13 cellular contexts compared by ENCODE assay signal in genomic region chr17:888998-889401, GRCh38.
DNase-seq lines count a peak whose midpoint lies in the region; ATAC-seq and TF ChIP-seq lines count a peak whose summit lies in the region.
"Had no signal": no experiment of that assay in that cellular context is flagged by ENCODE, and none has a peak within 500 bp of the region (broad histone marks: within the 10 kb centered on the region; RNA-seq: fewer than 3 reads in every experiment).

No MANE protein-coding gene starts in this region.

- H3K27me3 ChIP-seq in prostate gland (replicated peaks; ENCODE audit: insufficient read depth), result no peaks in the 10 kb centered on the region

- no peaks in the 10 kb centered on the region for H3K36me3 Mint-ChIP-seq in activated naive CD4-positive, alpha-beta T cell treated with anti-CD3 and anti-CD28 coated beads, Interleukin-2, amount 50 U/mL, for 72 hours
- no peaks in the 10 kb centered on the region for H3K36me3 Mint-ChIP-seq in activated T-cell treated with anti-CD3 and anti-CD28 coated beads, Interleukin-2, amount 50 U/mL, for 72 hours (ENCODE audit: insufficient read depth in 2 of 2)
- H3K36me3 Mint-ChIP-seq in stimulated activated memory B cell treated with anti-CD40 and anti-IgM and Interleukin-4, amounts not matched to agents 10 μg/mL and 1 μg/mL and 100 μg/mL, for 72 hours, result no peaks in the 10 kb centered on the region
- H3K36me3 Mint-ChIP-seq: stimulated activated naive B cell treated with anti-CD40 and anti-IgM and Interleukin-4, amounts not matched to agents 10 μg/mL and 1 μg/mL and 100 μg/mL, for 72 hours had no signal

- H3K4me1 ChIP-seq in prostate gland (replicated peaks), result peaks cover 9% of the 10 kb centered on the region

- H3K4me3 Mint-ChIP-seq in activated T-cell treated with anti-CD3 and anti-CD28 coated beads, Interleukin-2, amount 50 U/mL, for 72 hours, result no peak overlapping the region
- no peak overlapping the region for H3K4me3 Mint-ChIP-seq in stimulated activated memory B cell treated with anti-CD40 and anti-IgM and Interleukin-4, amounts not matched to agents 10 μg/mL and 1 μg/mL and 100 μg/mL, for 72 hours
- H3K4me3 Mint-ChIP-seq: stimulated activated naive B cell treated with anti-CD40 and anti-IgM and Interleukin-4, amounts not matched to agents 10 μg/mL and 1 μg/mL and 100 μg/mL, for 72 hours had no signal

- no peak overlapping the region for H3K4me3 ChIP-seq in prostate gland

- H3K27ac ChIP-seq in prostate gland, result no peak overlapping the region

- peak in 1 of 2 donors; percentile 13 for DNase-seq in activated naive CD4-positive, alpha-beta T cell treated with anti-CD3 and anti-CD28 coated beads, Interleukin-2, amount 50 U/mL, for 72 hours (ENCODE audit: low spot score in 2 of 2)
- DNase-seq in activated naive CD4-positive, alpha-beta T cell treated with anti-CD3 and anti-CD28 coated beads, Interleukin-2, amount 50 U/mL, for 16 hours, result no peak
- DNase-seq in NCI-H2107 (lab: John Stamatoyannopoulos, UW) (peak; percentile 63), prostate gland (ENCODE audit: low spot score) (no peak)
- peak; percentile 11 to 20 for DNase-seq in activated T-cell treated with anti-CD3 and anti-CD28 coated beads, Interleukin-2, amount 50 U/mL, for 72 hours
- peak; percentile 36 for DNase-seq in stimulated activated CD8-positive, alpha-beta memory T cell treated with anti-CD3 and anti-CD28 coated beads, Interleukin-4, amount 100 ng/mL, for 48 hours
- DNase-seq: AML-193; aorta; EL; H7; stimulated activated naive B cell treated with anti-CD40 and anti-IgM and Interleukin-4, amounts not matched to agents 10 μg/mL and 1 μg/mL and 100 μg/mL, for 72 hours had no signal

- peak; percentile 51 to 95 for ATAC-seq in activated naive CD4-positive, alpha-beta T cell treated with anti-CD3 and anti-CD28 coated beads, Interleukin-2, amount 50 U/mL, for 72 hours
- ATAC-seq in activated T-cell treated with anti-CD3 and anti-CD28 coated beads, Interleukin-2, amount 50 U/mL, for 72 hours (replicated peaks in 1 of 2), result peak; percentile 84 to 85
- no peak for ATAC-seq in GM18858 (IDR thresholded peaks at IDR 0.05; ENCODE audit: unreplicated experiment)
- ATAC-seq in stimulated activated memory B cell treated with anti-CD40 and anti-IgM and Interleukin-4, amounts not matched to agents 10 μg/mL and 1 μg/mL and 100 μg/mL, for 72 hours, result no peak
- ATAC-seq: stimulated activated naive B cell treated with anti-CD40 and anti-IgM and Interleukin-4, amounts not matched to agents 10 μg/mL and 1 μg/mL and 100 μg/mL, for 72 hours had no signal

- TF ChIP-seq POLR2A in prostate gland (IDR thresholded peaks at IDR 0.05), result no peak

- 82% methylated on average over 8 of the region's 9 CpGs for WGBS in prostate gland

- intact Hi-C loops in prostate gland (cut with DNase I), result no loop called here

- H3K27me3 Mint-ChIP-seq in activated T-cell treated with anti-CD3 and anti-CD28 coated beads, Interleukin-2, amount 50 U/mL, for 72 hours (ENCODE audit: low read depth), result peaks cover 29% of the 10 kb centered on the region
- peaks cover 37% of the 10 kb centered on the region for H3K27me3 Mint-ChIP-seq in stimulated activated memory B cell treated with anti-CD40 and anti-IgM and Interleukin-4, amounts not matched to agents 10 μg/mL and 1 μg/mL and 100 μg/mL, for 72 hours

- no peaks in the 10 kb centered on the region for H3K9me3 Mint-ChIP-seq in activated naive CD4-positive, alpha-beta T cell treated with anti-CD3 and anti-CD28 coated beads, Interleukin-2, amount 50 U/mL, for 72 hours
- H3K9me3 Mint-ChIP-seq in activated T-cell treated with anti-CD3 and anti-CD28 coated beads, Interleukin-2, amount 50 U/mL, for 72 hours, result no peaks in the 10 kb centered on the region
- no peaks in the 10 kb centered on the region for H3K9me3 Mint-ChIP-seq in stimulated activated memory B cell treated with anti-CD40 and anti-IgM and Interleukin-4, amounts not matched to agents 10 μg/mL and 1 μg/mL and 100 μg/mL, for 72 hours
- H3K9me3 Mint-ChIP-seq: stimulated activated naive B cell treated with anti-CD40 and anti-IgM and Interleukin-4, amounts not matched to agents 10 μg/mL and 1 μg/mL and 100 μg/mL, for 72 hours had no signal

- H3K4me1 Mint-ChIP-seq in activated T-cell treated with anti-CD3 and anti-CD28 coated beads, Interleukin-2, amount 50 U/mL, for 72 hours (ENCODE audit: low read depth), result peaks cover 10% of the 10 kb centered on the region
- no peaks in the 10 kb centered on the region for H3K4me1 Mint-ChIP-seq in stimulated activated memory B cell treated with anti-CD40 and anti-IgM and Interleukin-4, amounts not matched to agents 10 μg/mL and 1 μg/mL and 100 μg/mL, for 72 hours
- H3K4me1 Mint-ChIP-seq: stimulated activated naive B cell treated with anti-CD40 and anti-IgM and Interleukin-4, amounts not matched to agents 10 μg/mL and 1 μg/mL and 100 μg/mL, for 72 hours had no signal

- H3K27ac Mint-ChIP-seq in activated naive CD4-positive, alpha-beta T cell treated with anti-CD3 and anti-CD28 coated beads, Interleukin-2, amount 50 U/mL, for 72 hours, result no peak overlapping the region
- no peak overlapping the region for H3K27ac Mint-ChIP-seq in activated T-cell treated with anti-CD3 and anti-CD28 coated beads, Interleukin-2, amount 50 U/mL, for 72 hours
- H3K27ac Mint-ChIP-seq in stimulated activated memory B cell treated with anti-CD40 and anti-IgM and Interleukin-4, amounts not matched to agents 10 μg/mL and 1 μg/mL and 100 μg/mL, for 72 hours, result no peak overlapping the region
- H3K27ac Mint-ChIP-seq: stimulated activated naive B cell treated with anti-CD40 and anti-IgM and Interleukin-4, amounts not matched to agents 10 μg/mL and 1 μg/mL and 100 μg/mL, for 72 hours had no signal

- TF ChIP-seq CTCF in prostate gland (IDR thresholded peaks at IDR 0.05), result no peak

- H3K36me3 ChIP-seq in prostate gland, result no peaks in the 10 kb centered on the region

- H3K9me3 ChIP-seq in prostate gland, result no peaks in the 10 kb centered on the region

Comparison
In these comparisons a context has a peak if more than half of its experiments do, and no peak if none do; other contexts are left out.
1. ATAC-seq: peak in activated naive CD4-positive, alpha-beta T cell treated with anti-CD3 and anti-CD28 coated beads, Interleukin-2, amount 50 U/mL, for 72 hours (2 of 2) and activated T-cell treated with anti-CD3 and anti-CD28 coated beads, Interleukin-2, amount 50 U/mL, for 72 hours (2 of 2); none in GM18858 (single experiment) and stimulated activated memory B cell treated with anti-CD40 and anti-IgM and Interleukin-4, amounts not matched to agents 10 μg/mL and 1 μg/mL and 100 μg/mL, for 72 hours (single experiment).
2. DNase-seq: peak in NCI-H2107 (single experiment), activated T-cell treated with anti-CD3 and anti-CD28 coated beads, Interleukin-2, amount 50 U/mL, for 72 hours (2 of 2) and stimulated activated CD8-positive, alpha-beta memory T cell treated with anti-CD3 and anti-CD28 coated beads, Interleukin-4, amount 100 ng/mL, for 48 hours (single experiment); none in activated naive CD4-positive, alpha-beta T cell treated with anti-CD3 and anti-CD28 coated beads, Interleukin-2, amount 50 U/mL, for 16 hours (single experiment) and prostate gland (single experiment).